Comparison of ENCODE assay signal across 23 cellular contexts in genomic region chr20:3652646-3653596, GRCh38. TPM values are rescaled to one million over a fixed set of nuclear protein-coding genes. Genes with fewer than 3 reads are reported as not detected.
DNase-seq lines count a peak whose midpoint lies in the region; ATAC-seq, FAIRE-seq and TF ChIP-seq lines count a peak whose summit lies in the region.
"Had no signal": no experiment of that assay in that cellular context is flagged by ENCODE, and none has a peak within 500 bp of the region (broad histone marks: within the 10 kb centered on the region; RNA-seq: fewer than 3 reads in every experiment).

No MANE protein-coding gene starts in this region.

- H3K9me3 ChIP-seq in A549 (no peaks in the 10 kb centered on the region), spleen (peaks cover 0 to 18% (median 0%) of the 10 kb centered on the region in 8 donors)

- WGBS in A549 (ENCODE audit: missing lambda C conversion rate), result 92% methylated on average over 10 of the region's 10 CpGs
- 42 to 61% (median 51%) methylated on average over 10 of the region's 10 CpGs for WGBS in spleen, 5 donors

- peaks cover 0 to 34% (median 19%) of the 10 kb centered on the region in 6 donors for H3K36me3 ChIP-seq in spleen

- no peak for TF ChIP-seq RAD21 in A549 (conservative IDR thresholded peaks at IDR 0.05 in 1 of 2, IDR thresholded peaks at IDR 0.05 in 1 of 2)

- TF ChIP-seq CTCF in A549 (IDR thresholded peaks at IDR 0.05) (no peak), spleen (IDR thresholded peaks at IDR 0.05 in 8 of 11, conservative IDR thresholded peaks at IDR 0.05 in 3 of 11) (no peak)

- CTCF ChIA-PET in A549 (lab: Yijun Ruan, JAX), result interaction anchor here (0.9 to 61.5 kb wide), 8 partner anchors 14 to 431 kb away, joined by 3 to 2233 read pairs (median 6); partner anchors contain the start of genes ADISSP, HSPA12B and SIGLEC1

- peak; percentile 49 for FAIRE-seq in A549 (lab: Jason Lieb, UNC)
- FAIRE-seq: endometrium had no signal

- TF ChIP-seq EP300 in A549 (IDR thresholded peaks at IDR 0.05), result no peak

- TF ChIP-seq POLR2A in A549 (IDR thresholded peaks at IDR 0.05; ENCODE audit: low read length), result no peak
- no peak for TF ChIP-seq POLR2A in spleen (IDR thresholded peaks at IDR 0.05)

- no peak overlapping the region for H3K4me2 ChIP-seq in A549

- peaks cover 0 to 8% (median 0%) of the 10 kb centered on the region in 7 donors for H3K27me3 ChIP-seq in spleen (replicated peaks in 1 of 7)

- intact Hi-C loops in spleen (cut with DNase I; ENCODE audit: low total_unique reads), result no loop called here

- POLR2A ChIA-PET in A549 (lab: Yijun Ruan, JAX), result no interaction called here

- no peak overlapping the region for H3K4me3 ChIP-seq in A549
- H3K4me3 ChIP-seq in spleen, result no peak overlapping the region

- no peak for ATAC-seq in A549
- ATAC-seq in esophagus mucosa, result peak; percentile 52
- ATAC-seq in GM19467 (IDR thresholded peaks at IDR 0.05; ENCODE audit: unreplicated experiment), result no peak
- ATAC-seq in HG02678 (IDR thresholded peaks at IDR 0.05; ENCODE audit: unreplicated experiment), result no peak
- ATAC-seq: naive thymus-derived CD4-positive, alpha-beta T cell had no signal

- DNase-seq in A549 (ENCODE audit: low read depth in 1 of 2, low spot score in 1 of 2), result no peak
- DNase-seq in CMK (ENCODE audit: low read depth), result peak; percentile 31
- DNase-seq in NCI-H526 treated with DMSO at 0.1 percent for 48 hours (lab: John Stamatoyannopoulos, UW), result peak; percentile 34
- no peak for DNase-seq in activated CD4-positive, alpha-beta T cell treated with anti-CD3 and anti-CD28 coated beads, Interleukin-2, amount 50 U/mL, for 4 hours
- no peak for DNase-seq in spleen
- DNase-seq: activated CD4-positive, alpha-beta T cell treated with anti-CD3 and anti-CD28 coated beads, Interleukin-2, amount 50 U/mL, for 48 hours; amniotic stem cell; cerebellar nuclear complex; GOT3; naive thymus-derived CD4-positive, alpha-beta T cell; NCI-H1694 treated with DMSO at 0.1 percent for 48 hours; SHP77; stimulated activated CD4-positive, alpha-beta T cell treated with anti-CD3 and anti-CD28 coated beads, Interleukin-1b, Interleukin-23, amount 100 ng/mL, for 48 hours; T1000 had no signal

- H3K4me1 ChIP-seq in A549 (no peaks in the 10 kb centered on the region), spleen (peaks cover 0 to 7% (median 0%) of the 10 kb centered on the region in 6 donors)

- H3K27ac ChIP-seq in A549 (no peak overlapping the region), spleen (peak overlapping the region in 3 of 8 donors; percentile 24 to 38 (median 34))

TF ChIP-seq in A549, 52 proteins besides CTCF, POLR2A, EP300 and RAD21:
- TF ChIP-seq RFX5 (IDR thresholded peaks at IDR 0.05) (no peak), FOXS1 (CRISPR knock-in tag; IDR thresholded peaks at IDR 0.05) (no peak), TP53 (CRISPR knock-in tag; IDR thresholded peaks at IDR 0.05) (no peak), ZFP36 (IDR thresholded peaks at IDR 0.05; ENCODE audit: borderline replicate concordance, partially characterized antibody) (no peak), USF2 (IDR thresholded peaks at IDR 0.05) (no peak), POLR2AphosphoS2 (conservative IDR thresholded peaks at IDR 0.05; ENCODE audit: low read length) (no peak), CHD2 (IDR thresholded peaks at IDR 0.05; ENCODE audit: low read length, partially characterized antibody) (no peak), ESRRA (IDR thresholded peaks at IDR 0.05; ENCODE audit: borderline replicate concordance, low read length) (no peak), NPAS2 (CRISPR knock-in tag; IDR thresholded peaks at IDR 0.05; ENCODE audit: borderline replicate concordance) (no peak)

RNA-seq across cellular contexts. Expression of gene GFRA4, which starts 10.3 kb away (rescaled TPM):
- polyA plus RNA-seq in A549 (2011; rRNA removed), result not detected in 2 replicates
- polyA plus RNA-seq in A549 (2012; cell fraction: cytosol; rRNA removed), result not detected in 2 replicates
- polyA plus RNA-seq in A549 (2012; cell fraction: nucleus; rRNA removed), result not detected in 2 replicates
- not detected in 3 replicates for polyA plus RNA-seq in A549 (2017; fragmentation: RNase III; extraction: RNeasy Plus Mini Kit Qiagen cat#74134 plus additional on column Dnase treatment)
- not detected in 2 replicates for polyA minus RNA-seq in A549 (2011; rRNA and poly(A)+ RNA removed)
- not detected for total RNA-seq in esophagus mucosa
- not detected for total RNA-seq in spleen
- not detected for polyA plus RNA-seq in spleen
- total RNA-seq: activated T-helper 1 cell treated with anti-CD3 and anti-CD28 coated beads, Interleukin-12 subunit alpha, Interleukin-12 subunit beta, Interleukin-2, Interleukin-4 antibody, amounts not matched to agents 30 ng/mL and 10 ng/mL and 1 ng/mL, durations not matched to agents 14 hours and 24 hours and 36 hours; fibroblast of villous mesenchyme; lower leg skin; naive thymus-derived CD4-positive, alpha-beta T cell; NCI-H460; temporal lobe had no signal
- polyA plus RNA-seq: naive thymus-derived CD4-positive, alpha-beta T cell had no signal

RNA-seq across cellular contexts. Expression of gene ADAM33, which starts 28.9 kb away (rescaled TPM):
- polyA plus RNA-seq in A549 (2011; rRNA removed) (0.05 and 0.08 TPM in 2 replicates), A549 (2017; fragmentation: RNase III; extraction: RNeasy Plus Mini Kit Qiagen cat#74134 plus additional on column Dnase treatment) (0.07 to 0.22 TPM (median 0.14 TPM) in 3 replicates), spleen (10 to 100 TPM in 1 of 3 donors, 1 to 10 TPM in 2; 5.9 to 31.6 (median 9.5) TPM)
- 0.08 and 0.13 TPM in 2 replicates for polyA plus RNA-seq in A549 (2012; cell fraction: cytosol; rRNA removed)
- 0.86 and 0.93 TPM in 2 replicates for polyA plus RNA-seq in A549 (2012; cell fraction: nucleus; rRNA removed)
- not detected in 2 replicates for polyA minus RNA-seq in A549 (2011; rRNA and poly(A)+ RNA removed)
- total RNA-seq in esophagus mucosa (2.5 TPM), spleen (10 to 100 TPM in 3 of 7 donors, 1 to 10 TPM in 4; 4.0 to 10.7 (median 9.1) TPM)
- total RNA-seq: activated T-helper 1 cell treated with anti-CD3 and anti-CD28 coated beads, Interleukin-12 subunit alpha, Interleukin-12 subunit beta, Interleukin-2, Interleukin-4 antibody, amounts not matched to agents 30 ng/mL and 10 ng/mL and 1 ng/mL, durations not matched to agents 14 hours and 24 hours and 36 hours had no signal
- polyA plus RNA-seq: naive thymus-derived CD4-positive, alpha-beta T cell had no signal

RNA-seq across cellular contexts. Expression of gene SIGLEC1, which starts 59.5 kb away (rescaled TPM):
- polyA plus RNA-seq in A549 (2011; rRNA removed) (0.01 TPM in 1 of 2 replicates, not detected in the other), A549 (2017; fragmentation: RNase III; extraction: RNeasy Plus Mini Kit Qiagen cat#74134 plus additional on column Dnase treatment) (not detected in 3 replicates), spleen (10 to 100 TPM in 2 of 3 donors, 1 to 10 TPM in 1; 8.1 to 18.4 (median 11.0) TPM)
- under 0.01 TPM in 1 of 2 replicates, not detected in the other for polyA plus RNA-seq in A549 (2012; cell fraction: cytosol; rRNA removed)
- 0.04 and 0.05 TPM in 2 replicates for polyA plus RNA-seq in A549 (2012; cell fraction: nucleus; rRNA removed)
- polyA minus RNA-seq in A549 (2011; rRNA and poly(A)+ RNA removed), result not detected in 2 replicates
- total RNA-seq in esophagus mucosa (0.80 TPM), spleen (10 to 100 TPM in 5 of 7 donors, 1 to 10 TPM in 2; 3.0 to 50.2 (median 21.9) TPM)
- total RNA-seq: activated T-helper 1 cell treated with anti-CD3 and anti-CD28 coated beads, Interleukin-12 subunit alpha, Interleukin-12 subunit beta, Interleukin-2, Interleukin-4 antibody, amounts not matched to agents 30 ng/mL and 10 ng/mL and 1 ng/mL, durations not matched to agents 14 hours and 24 hours and 36 hours; fibroblast of villous mesenchyme; NCI-H460 had no signal
- polyA plus RNA-seq: naive thymus-derived CD4-positive, alpha-beta T cell had no signal

Comparison
In these comparisons a context has a peak if more than half of its experiments do, and no peak if none do; other contexts are left out.
1. DNase-seq: peak in CMK (single experiment) and NCI-H526 treated with DMSO at 0.1 percent for 48 hours (single experiment); none in A549 (0 of 2), activated CD4-positive, alpha-beta T cell treated with anti-CD3 and anti-CD28 coated beads, Interleukin-2, amount 50 U/mL, for 4 hours (0 of 2) and spleen (single experiment).